In the genomic region with DNA sequence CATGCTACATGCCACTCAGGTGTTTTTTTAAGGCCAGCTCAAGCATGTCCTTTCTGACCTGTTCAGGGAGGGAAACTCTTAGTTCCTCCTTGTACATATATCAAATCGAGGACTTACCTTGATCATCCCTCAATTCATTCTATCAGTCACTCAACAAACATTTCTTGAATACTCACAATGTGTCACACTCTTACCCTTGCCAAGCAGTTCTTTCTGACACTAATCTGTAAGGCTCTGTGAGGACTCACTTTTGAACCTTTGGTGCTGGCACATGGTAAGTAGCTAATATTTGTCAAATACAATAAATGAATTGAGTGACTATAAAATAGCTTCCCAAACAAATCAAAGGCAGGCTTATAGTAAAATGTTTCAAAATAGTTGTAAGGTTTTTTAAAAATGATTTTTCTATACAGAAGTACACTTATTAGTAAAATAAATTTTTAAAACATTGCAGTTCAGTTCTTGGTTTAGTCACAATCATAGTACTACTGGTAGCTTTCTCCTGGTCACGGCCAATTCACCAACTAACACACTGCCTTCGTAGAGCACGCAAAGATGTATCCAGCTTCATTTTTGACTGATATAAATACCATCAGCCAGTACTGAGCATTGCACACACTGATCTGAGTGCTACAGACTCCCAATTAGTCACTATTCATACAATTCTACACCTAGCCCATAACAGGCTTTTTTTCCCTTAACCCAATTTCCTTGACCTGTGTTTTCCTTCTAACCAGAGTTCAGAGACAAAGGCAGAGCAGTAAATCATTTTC, we compare ENCODE assay signal across 28 cellular contexts. TPM values are rescaled to one million over a fixed set of nuclear protein-coding genes. Genes with fewer than 3 reads are reported as not detected.
DNase-seq lines count a peak whose midpoint lies in the region; ATAC-seq and TF ChIP-seq lines count a peak whose summit lies in the region.
"Had no signal": no experiment of that assay in that cellular context is flagged by ENCODE, and none has a peak within 500 bp of the region (broad histone marks: within the 10 kb centered on the region; RNA-seq: fewer than 3 reads in every experiment).

No MANE protein-coding gene starts in this region.

- H3K4me1 ChIP-seq in mesendoderm (ENCODE audit: control insufficient read depth, low read depth, low read length) (peaks cover 16% of the 10 kb centered on the region), body of pancreas (no peaks in the 10 kb centered on the region)

- peak overlapping the region; percentile 34 for H3K56ac ChIP-seq in mesendoderm (ENCODE audit: low read length)

- no peak overlapping the region for H3K4ac ChIP-seq in mesendoderm (ENCODE audit: low read depth, low read length)

- DNase-seq in left ventricle myocardium superior (no peak), Right ventricle myocardium inferior (ENCODE audit: missing footprints) (no peak), mesendoderm (no peak), body of pancreas (no peak)
- DNase-seq: activated CD8-positive, alpha-beta T cell treated with anti-CD3 and anti-CD28 coated beads, Interleukin-2, amount 10 ng/mL, durations not matched to agents 7 days and 5 days; activated gamma-delta T cell treated with Interleukin-2 at 50 U/mL for 16 hours; activated naive CD8-positive, alpha-beta T cell treated with anti-CD3 and anti-CD28 coated beads, Interleukin-2, amount 50 U/mL, for 24 hours; BE2C; brain microvascular endothelial cell; COR-L47; endodermal cell; HFFc6; KG1; MM.1S; NCI-H1436 treated with DMSO at 0.1 percent for 48 hours; NCI-H510A treated with DMSO at 0.1 percent for 48 hours; occipital lobe; stimulated activated CD4-positive, alpha-beta T cell treated with anti-CD3 and anti-CD28 coated beads, Interleukin-2, amount 100 ng/mL, for 24 hours had no signal

- H4K5ac ChIP-seq in mesendoderm (ENCODE audit: low read length): no peak overlapping the region

- intact Hi-C loops in left ventricle myocardium superior (cut with micrococcal nuclease) (no loop called here), Right ventricle myocardium inferior (cut with DNase I) (no loop called here), body of pancreas (cut with DNase I) (no loop called here)

- WGBS in mesendoderm (ENCODE audit: extremely low coverage, insufficient coverage, low lambda C conversion rate): no CpG with 5 or more reads among the region's 4 CpGs
- 60 to 70% methylated on average over 4 of the region's 4 CpGs for WGBS in body of pancreas, 2 donors

- H3K27ac ChIP-seq in cingulate gyrus (ENCODE audit: low read depth, low read length): peak overlapping the region; percentile 94
- H3K27ac ChIP-seq in mesendoderm (ENCODE audit: low read depth, low read length): no peak overlapping the region
- H3K27ac ChIP-seq in temporal lobe (ENCODE audit: low read depth, low read length): peak overlapping the region; percentile 99
- H3K27ac ChIP-seq in body of pancreas: no peak overlapping the region
- H3K27ac ChIP-seq: brain microvascular endothelial cell, SJSA1, thoracic aorta, vagina had no signal

- H3K4me3 ChIP-seq in mesendoderm (ENCODE audit: low read length): no peak overlapping the region
- no peak overlapping the region for H3K4me3 ChIP-seq in body of pancreas
- H3K4me3 ChIP-seq: A549, coronary artery, SJSA1, skin epidermis, thoracic aorta, vagina had no signal

- no peaks in the 10 kb centered on the region for H3K79me1 ChIP-seq in mesendoderm (ENCODE audit: low read length)

- no peak overlapping the region for H3K4me2 ChIP-seq in mesendoderm (ENCODE audit: low read length)

- H3K79me2 ChIP-seq in mesendoderm (ENCODE audit: control insufficient read depth, insufficient read depth, low read length): no peaks in the 10 kb centered on the region

- H3K27me3 ChIP-seq in mesendoderm (ENCODE audit: insufficient read depth, low read length, poor library complexity) (no peaks in the 10 kb centered on the region), body of pancreas (no peaks in the 10 kb centered on the region)
- H3K27me3 ChIP-seq: BE2C, brain microvascular endothelial cell, SJSA1, vagina had no signal

- TF ChIP-seq CTCF in body of pancreas (IDR thresholded peaks at IDR 0.05): no peak

- no peak overlapping the region for H2BK120ac ChIP-seq in mesendoderm (ENCODE audit: low read depth, low read length)

- no peak for TF ChIP-seq POLR2A in body of pancreas (IDR thresholded peaks at IDR 0.05)

- H3K9ac ChIP-seq in mesendoderm (ENCODE audit: low read length): no peak overlapping the region

- H2BK5ac ChIP-seq in mesendoderm (ENCODE audit: low read length): no peak overlapping the region

- no peak overlapping the region for H2AK5ac ChIP-seq in mesendoderm (ENCODE audit: low read length)

- peak; percentile 28 for ATAC-seq in left ventricle myocardium superior
- ATAC-seq in Right ventricle myocardium inferior: no peak
- no peak for ATAC-seq in body of pancreas
- no peak for ATAC-seq in HG03571 (IDR thresholded peaks at IDR 0.05; ENCODE audit: unreplicated experiment)
- no peak for ATAC-seq in HG03442 (IDR thresholded peaks at IDR 0.05; ENCODE audit: unreplicated experiment)
- ATAC-seq: A549; activated CD8-positive, alpha-beta T cell treated with anti-CD3 and anti-CD28 coated beads, Interleukin-2, amount 10 ng/mL, durations not matched to agents 7 days and 5 days; activated naive CD8-positive, alpha-beta T cell treated with anti-CD3 and anti-CD28 coated beads, Interleukin-2, amount 50 U/mL, for 24 hours had no signal

- no peaks in the 10 kb centered on the region for H3K36me3 ChIP-seq in mesendoderm (ENCODE audit: control insufficient read depth, insufficient read depth, low read length)
- no peaks in the 10 kb centered on the region for H3K36me3 ChIP-seq in body of pancreas (replicated peaks in 1 of 2; ENCODE audit: insufficient read depth in 1 of 2, low read depth in 2 of 2)
- H3K36me3 ChIP-seq: BE2C, thoracic aorta, vagina had no signal

- H4K8ac ChIP-seq in mesendoderm (ENCODE audit: low read depth, low read length): no peak overlapping the region

- H3K9me3 ChIP-seq in body of pancreas: no peaks in the 10 kb centered on the region
- H3K9me3 ChIP-seq: A549, BE2C, SJSA1, thoracic aorta, vagina had no signal

- no peak overlapping the region for H3K23ac ChIP-seq in mesendoderm (ENCODE audit: low read length)

- peak overlapping the region; percentile 47 for H3K18ac ChIP-seq in mesendoderm (ENCODE audit: low read length)

- no peak overlapping the region for H2BK15ac ChIP-seq in mesendoderm (replicated peaks; ENCODE audit: low read depth)

RNA-seq across cellular contexts. Expression of a gene that starts 50.9 kb away (rescaled TPM):
- 83.2 TPM for total RNA-seq in left ventricle myocardium superior
- total RNA-seq in Right ventricle myocardium inferior: 89.0 TPM
- 0.74 TPM for polyA plus RNA-seq in mesendoderm (2013, experiment 1 of 2)
- polyA plus RNA-seq in mesendoderm (2013, experiment 2 of 2): 0.83 TPM
- total RNA-seq in temporal lobe: 283 TPM
- total RNA-seq in body of pancreas: 10 to 100 TPM; 18.5 to 24.6 TPM

Comparison
In these comparisons a context has a peak if more than half of its experiments do, and no peak if none do; other contexts are left out.
1. H3K27ac ChIP-seq: peak in cingulate gyrus (single experiment) and temporal lobe (single experiment); none in mesendoderm (single experiment) and body of pancreas (0 of 4).